1 cellular context compared by ENCODE assay signal in the genomic region with DNA sequence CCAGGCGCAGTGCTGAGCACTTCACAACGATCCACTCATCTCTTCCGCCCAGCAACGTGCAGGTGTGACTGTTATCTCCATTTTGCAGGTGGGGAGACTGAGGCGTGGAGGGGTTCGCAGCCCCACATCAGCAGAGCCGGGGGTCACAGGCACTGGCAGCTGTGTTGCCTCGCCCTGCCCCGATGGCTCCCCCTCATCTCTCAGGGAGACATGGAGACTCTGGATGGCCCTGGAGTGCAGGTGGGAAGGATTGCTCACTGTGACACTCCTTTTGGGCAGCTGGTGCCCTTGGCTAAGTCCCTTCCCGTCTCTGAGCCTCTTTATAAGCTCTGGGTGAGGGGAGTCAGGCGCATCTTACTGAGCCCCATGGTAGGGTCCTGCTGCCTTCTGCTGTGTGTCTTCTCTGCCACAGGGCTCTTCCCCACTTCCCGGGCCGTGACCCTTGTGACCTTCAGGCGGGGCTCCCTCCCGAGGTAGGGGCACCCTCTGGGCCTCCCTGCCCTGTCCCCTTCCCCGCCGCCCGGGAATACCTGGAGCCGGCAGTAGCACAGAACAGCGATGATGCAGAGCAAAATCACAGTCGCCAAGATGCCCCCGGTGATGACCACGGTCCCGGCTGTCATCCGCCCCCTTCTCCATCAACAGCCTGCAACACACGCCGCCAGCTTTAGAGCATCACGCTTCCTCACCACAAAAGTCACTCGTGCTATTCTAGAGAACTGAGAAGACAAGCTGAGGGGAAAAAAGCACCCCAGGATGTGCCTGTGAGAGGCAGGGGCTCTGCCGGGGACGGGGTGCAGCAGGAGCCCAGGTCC.
TF ChIP-seq lines count a peak whose summit lies in the region.

No MANE protein-coding gene starts in this region.

TF ChIP-seq in IMR-90, 13 proteins besides CTCF, POLR2A, EP300 and RAD21:
- TF ChIP-seq, protein P1, sequence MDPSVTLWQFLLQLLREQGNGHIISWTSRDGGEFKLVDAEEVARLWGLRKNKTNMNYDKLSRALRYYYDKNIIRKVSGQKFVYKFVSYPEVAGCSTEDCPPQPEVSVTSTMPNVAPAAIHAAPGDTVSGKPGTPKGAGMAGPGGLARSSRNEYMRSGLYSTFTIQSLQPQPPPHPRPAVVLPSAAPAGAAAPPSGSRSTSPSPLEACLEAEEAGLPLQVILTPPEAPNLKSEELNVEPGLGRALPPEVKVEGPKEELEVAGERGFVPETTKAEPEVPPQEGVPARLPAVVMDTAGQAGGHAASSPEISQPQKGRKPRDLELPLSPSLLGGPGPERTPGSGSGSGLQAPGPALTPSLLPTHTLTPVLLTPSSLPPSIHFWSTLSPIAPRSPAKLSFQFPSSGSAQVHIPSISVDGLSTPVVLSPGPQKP (IDR thresholded peaks at IDR 0.05; ENCODE audit: borderline replicate concordance, low read depth, low read length) = no peak
- no peak for TF ChIP-seq RCOR1 (IDR thresholded peaks at IDR 0.05; ENCODE audit: insufficient replicate concordance, low read length)
- TF ChIP-seq MAFK (IDR thresholded peaks at IDR 0.05; ENCODE audit: low read depth, low read length) = no peak
- TF ChIP-seq BHLHE40 (IDR thresholded peaks at IDR 0.05; ENCODE audit: low read depth, low read length) = no peak
- TF ChIP-seq CEBPB (IDR thresholded peaks at IDR 0.05; ENCODE audit: low read depth, low read length) = no peak
- no peak for TF ChIP-seq CHD1 (IDR thresholded peaks at IDR 0.05; ENCODE audit: low read depth, low read length)
- TF ChIP-seq USF2 (IDR thresholded peaks at IDR 0.05; ENCODE audit: low read depth, low read length) = no peak
- no peak for TF ChIP-seq RFX5 (IDR thresholded peaks at IDR 0.05; ENCODE audit: low read depth, low read length)
- TF ChIP-seq SMC3 (IDR thresholded peaks at IDR 0.05; ENCODE audit: low read depth, low read length) = no peak
- TF ChIP-seq FOS (IDR thresholded peaks at IDR 0.05; ENCODE audit: low read depth, low read length) = no peak
- no peak for TF ChIP-seq NFE2L2 (IDR thresholded peaks at IDR 0.05; ENCODE audit: low read depth, low read length)
